1 cellular context compared by ENCODE assay signal in the genomic region with DNA sequence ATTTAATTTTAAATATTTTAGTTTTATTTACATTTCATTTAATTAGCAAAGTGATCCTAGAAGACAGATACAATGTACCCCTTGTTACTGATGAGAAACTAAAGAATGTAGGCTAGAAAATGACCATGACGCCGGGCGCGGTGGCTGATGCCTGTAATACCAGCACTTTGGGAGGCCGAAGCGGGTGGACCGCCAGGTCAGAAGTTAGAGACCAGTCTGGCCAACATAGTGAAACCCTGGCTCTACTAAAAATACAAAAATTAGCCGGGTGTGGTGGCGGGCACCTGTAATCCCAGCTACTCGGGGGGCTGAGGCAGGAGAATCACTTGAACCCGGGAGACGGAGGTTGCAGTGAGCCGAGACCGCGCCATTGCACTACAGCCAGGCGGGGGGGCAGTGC.
TF ChIP-seq lines count a peak whose summit lies in the region.

No MANE protein-coding gene starts in this region.

TF ChIP-seq in GM12878, 131 proteins besides CTCF, POLR2A, EP300 and RAD21:
- peak; percentile 62; the same call in 1 of the 2 replicates for TF ChIP-seq ZBTB33 (IDR thresholded peaks at IDR 0.05)
